In genomic region chr7:37282093-37282444, GRCh38 we compare ENCODE assay signal across 21 cellular contexts.
"Had no signal": no experiment of that assay in that cellular context is flagged by ENCODE, and none has a peak within 500 bp of the region (broad histone marks: within the 10 kb centered on the region; RNA-seq: fewer than 3 reads in every experiment).

No MANE protein-coding gene starts in this region.

- H3K9me3 ChIP-seq: adrenal gland, gastroesophageal sphincter, lower lobe of right lung, testis, upper lobe of left lung had no signal

- H3K36me3 ChIP-seq: adrenal gland, gastroesophageal sphincter, heart right ventricle, lower lobe of right lung, upper lobe of left lung had no signal

- H3K27ac ChIP-seq: epithelial cell of prostate, lower lobe of right lung had no signal

- H3K27me3 ChIP-seq: adrenal gland, gastroesophageal sphincter, heart right ventricle, testis, upper lobe of left lung had no signal

- H3K27me3 Mint-ChIP-seq: activated naive CD8-positive, alpha-beta T cell; central memory CD8-positive, alpha-beta T cell; naive thymus-derived CD4-positive, alpha-beta T cell; stimulated activated naive CD8-positive, alpha-beta T cell treated with anti-CD3 and anti-CD28 coated beads, Interleukin-15, Interleukin-2, amounts not matched to agents 100 ng/mL and 50 ng/mL, for 24 hours had no signal

- H3K9me3 Mint-ChIP-seq: central memory CD8-positive, alpha-beta T cell; stimulated activated naive CD8-positive, alpha-beta T cell treated with anti-CD3 and anti-CD28 coated beads, Interleukin-15, Interleukin-2, amounts not matched to agents 100 ng/mL and 50 ng/mL, for 24 hours had no signal

- DNase-seq: activated CD4-positive, alpha-beta T cell treated with anti-CD3 and anti-CD28 coated beads for 1 hour; activated CD4-positive, alpha-beta T cell treated with anti-CD3 and anti-CD28 coated beads, Interleukin-2, amount 50 U/mL, for 1 hour; activated CD8-positive, alpha-beta T cell treated with anti-CD3 and anti-CD28 coated beads, Interleukin-2, amount 10 ng/mL, durations not matched to agents 7 days and 5 days; activated gamma-delta T cell treated with Interleukin-2 at 50 U/mL for 16 hours; activated T-cell treated with anti-CD3 and anti-CD28 coated beads, Interleukin-2, amount 50 U/mL, for 1 hour; adrenal gland; heart right ventricle; lower lobe of right lung; naive thymus-derived CD4-positive, alpha-beta T cell; small intestine; stimulated activated CD4-positive, alpha-beta T cell treated with anti-CD3 and anti-CD28 coated beads, Interleukin-15, amount 100 ng/mL, for 24 hours; testis; upper lobe of left lung had no signal

- H3K27ac Mint-ChIP-seq: activated CD8-positive, alpha-beta T cell treated with anti-CD3 and anti-CD28 coated beads, Interleukin-2, amount 10 ng/mL, durations not matched to agents 7 days and 5 days; activated naive CD8-positive, alpha-beta T cell; stimulated activated naive CD8-positive, alpha-beta T cell treated with anti-CD3 and anti-CD28 coated beads, Interleukin-15, Interleukin-2, amounts not matched to agents 100 ng/mL and 50 ng/mL, for 24 hours had no signal

- ATAC-seq: activated CD8-positive, alpha-beta T cell treated with anti-CD3 and anti-CD28 coated beads, Interleukin-2, amount 10 ng/mL, durations not matched to agents 7 days and 5 days; gastroesophageal sphincter; heart right ventricle; lower lobe of right lung; naive thymus-derived CD4-positive, alpha-beta T cell; sciatic nerve had no signal

- H3K4me3 Mint-ChIP-seq: activated CD8-positive, alpha-beta T cell treated with anti-CD3 and anti-CD28 coated beads, Interleukin-2, amount 10 ng/mL, durations not matched to agents 7 days and 5 days; activated naive CD8-positive, alpha-beta T cell; central memory CD8-positive, alpha-beta T cell; neural crest cell; stimulated activated naive CD8-positive, alpha-beta T cell treated with anti-CD3 and anti-CD28 coated beads, Interleukin-15, Interleukin-2, amounts not matched to agents 100 ng/mL and 50 ng/mL, for 24 hours had no signal

- H3K4me3 ChIP-seq: adrenal gland, coronary artery, gastroesophageal sphincter, heart right ventricle, lower lobe of right lung, testis, upper lobe of left lung had no signal
